In the genomic region with DNA sequence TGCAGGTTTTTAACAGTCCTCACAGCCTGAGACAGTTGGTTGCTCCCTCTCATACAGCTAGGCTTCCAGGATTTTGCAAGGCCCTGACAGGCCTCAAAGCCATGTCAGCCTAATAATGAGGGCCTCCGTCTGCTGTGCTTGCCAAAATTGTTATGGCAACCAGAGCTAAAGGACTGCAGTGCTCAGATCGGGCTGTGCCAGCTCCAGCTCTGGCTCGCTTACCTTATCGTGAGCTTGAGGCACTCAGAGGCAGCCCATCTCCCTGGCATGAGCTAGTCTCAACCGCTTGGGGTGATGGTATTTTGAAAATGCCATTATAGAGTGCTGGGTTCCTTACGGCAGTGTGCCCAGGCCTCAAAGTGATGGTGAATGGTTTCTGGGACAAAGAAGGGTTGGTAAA, we compare ENCODE assay signal across 20 cellular contexts. TPM values are rescaled to one million over a fixed set of nuclear protein-coding genes. Genes with fewer than 3 reads are reported as not detected.
DNase-seq lines count a peak whose midpoint lies in the region; ATAC-seq and TF ChIP-seq lines count a peak whose summit lies in the region.
"Had no signal": no experiment of that assay in that cellular context is flagged by ENCODE, and none has a peak within 500 bp of the region (broad histone marks: within the 10 kb centered on the region; RNA-seq: fewer than 3 reads in every experiment).

No MANE protein-coding gene starts in this region.

- no peaks in the 10 kb centered on the region for H3K9me3 ChIP-seq in prostate gland
- H3K9me3 ChIP-seq: thoracic aorta had no signal

- H3K36me3 ChIP-seq in rectal smooth muscle tissue (ENCODE audit: control insufficient read depth, insufficient read depth, low read length) (peaks cover 2% of the 10 kb centered on the region), prostate gland (no peaks in the 10 kb centered on the region)

- 56% methylated on average over 6 of the region's 6 CpGs for WGBS in prostate gland

- TF ChIP-seq CTCF in foreskin keratinocyte (conservative IDR thresholded peaks at IDR 0.05), result no peak
- no peak for TF ChIP-seq CTCF in prostate gland (IDR thresholded peaks at IDR 0.05)

- DNase-seq in NCI-H1694 treated with DMSO at 0.1 percent for 48 hours (lab: John Stamatoyannopoulos, UW), result peak; percentile 4
- no peak for DNase-seq in NCI-H1694 (lab: John Stamatoyannopoulos, UW)
- DNase-seq in NCI-H446 treated with DMSO at 0.1 percent for 48 hours (lab: John Stamatoyannopoulos, UW), result peak; percentile 49
- DNase-seq in foreskin keratinocyte, result no peak
- DNase-seq in prostate gland (ENCODE audit: low spot score), result no peak
- DNase-seq in SKM-1 treated with dmso at 0.1 percent for 144 hours (lab: John Stamatoyannopoulos, UW; ENCODE audit: unreplicated experiment), result no peak
- DNase-seq: 8988T; activated CD4-positive, alpha-beta T cell treated with anti-CD3 and anti-CD28 coated beads, Interleukin-2, amount 10 ng/mL, durations not matched to agents 7 days and 5 days; activated CD8-positive, alpha-beta memory T cell treated with anti-CD3 and anti-CD28 coated beads, Interleukin-2, amount 50 U/mL, for 48 hours; activated naive CD4-positive, alpha-beta T cell; cortex of kidney; foreskin melanocyte; KG1; NCI-H1092 treated with DMSO at 0.1 percent for 48 hours; NCI-H2171 treated with DMSO at 0.1 percent for 48 hours; NCI-H774; T-cell had no signal

- H3K27ac ChIP-seq in foreskin keratinocyte (peak overlapping the region; percentile 51), rectal smooth muscle tissue (ENCODE audit: low read depth, low read length) (peak overlapping the region; percentile 11), prostate gland (no peak overlapping the region)
- H3K27ac ChIP-seq: thoracic aorta had no signal

- no peak overlapping the region for H3K9ac ChIP-seq in rectal smooth muscle tissue (ENCODE audit: low read length)

- H3K27me3 ChIP-seq in foreskin keratinocyte (no peaks in the 10 kb centered on the region), rectal smooth muscle tissue (ENCODE audit: control insufficient read depth, insufficient read depth, low read length) (no peaks in the 10 kb centered on the region), prostate gland (replicated peaks; ENCODE audit: insufficient read depth) (no peaks in the 10 kb centered on the region)

- no peak for TF ChIP-seq POLR2A in prostate gland (IDR thresholded peaks at IDR 0.05)

- H3K4me1 ChIP-seq in foreskin keratinocyte (peaks cover 6% of the 10 kb centered on the region), rectal smooth muscle tissue (ENCODE audit: control insufficient read depth, insufficient read depth, low read length) (peaks cover 4% of the 10 kb centered on the region), prostate gland (replicated peaks) (no peaks in the 10 kb centered on the region)

- no peak overlapping the region for H3K4me3 ChIP-seq in rectal smooth muscle tissue (ENCODE audit: low read length)
- no peak overlapping the region for H3K4me3 ChIP-seq in prostate gland
- H3K4me3 ChIP-seq: thoracic aorta had no signal

- intact Hi-C loops in prostate gland (cut with DNase I), result loop anchor here (5.0 to 10.0 kb wide), 3 partner anchors 196 to 304 kb away; a partner anchor contains a TSS

- ATAC-seq in foreskin keratinocyte (no peak), GM18498 (IDR thresholded peaks at IDR 0.05; ENCODE audit: unreplicated experiment) (no peak)
- ATAC-seq: T-cell had no signal

RNA-seq across cellular contexts. Expression of a gene that starts 8.4 kb away (rescaled TPM):
- total RNA-seq in foreskin keratinocyte (61.9 and 64.3 TPM in 2 replicates), prostate gland (10 to 100 TPM; 13.3 to 33.5 TPM)
- polyA plus RNA-seq in foreskin keratinocyte, result 24.6 and 29.9 TPM in 2 replicates

Comparison
In these comparisons a context has a peak if more than half of its experiments do, and no peak if none do; other contexts are left out.
1. DNase-seq: peak in NCI-H1694 treated with DMSO at 0.1 percent for 48 hours (single experiment) and NCI-H446 treated with DMSO at 0.1 percent for 48 hours (single experiment); none in NCI-H1694 (single experiment), foreskin keratinocyte (0 of 2), prostate gland (single experiment) and SKM-1 treated with dmso at 0.1 percent for 144 hours (single experiment).
2. H3K27ac ChIP-seq: peak in foreskin keratinocyte (single experiment) and rectal smooth muscle tissue (single experiment); none in prostate gland (0 of 2).